19 cellular contexts compared by ENCODE assay signal in genomic region chr15:58629625-58630024, GRCh38.
DNase-seq lines count a peak whose midpoint lies in the region; ATAC-seq and TF ChIP-seq lines count a peak whose summit lies in the region.
"Had no signal": no experiment of that assay in that cellular context is flagged by ENCODE, and none has a peak within 500 bp of the region (broad histone marks: within the 10 kb centered on the region; RNA-seq: fewer than 3 reads in every experiment).

No MANE protein-coding gene starts in this region.

- POLR2A ChIA-PET in activated CD8-positive, alpha-beta T cell treated with anti-CD3 and anti-CD28 coated beads for 36 hours (lab: Charles Lee) = no interaction called here
- POLR2A ChIA-PET in activated CD8-positive, alpha-beta T cell treated with anti-CD3 and anti-CD28 coated beads, Interleukin-2, amount 10 ng/mL, durations not matched to agents 7 days and 5 days (lab: Charles Lee) = no interaction called here
- POLR2A ChIA-PET in T-cell (lab: Charles Lee) = no interaction called here

- H3K27ac Mint-ChIP-seq in activated CD8-positive, alpha-beta T cell treated with anti-CD3 and anti-CD28 coated beads for 36 hours = no peak overlapping the region
- H3K27ac Mint-ChIP-seq in activated CD8-positive, alpha-beta T cell treated with anti-CD3 and anti-CD28 coated beads, Interleukin-2, amount 10 ng/mL, durations not matched to agents 7 days and 5 days = no peak overlapping the region
- peak overlapping the region; percentile 98 to 99 for H3K27ac Mint-ChIP-seq in T-cell
- H3K27ac Mint-ChIP-seq in stimulated activated naive B cell treated with anti-CD40 and anti-IgM and Interleukin-4, amounts not matched to agents 10 μg/mL and 1 μg/mL and 100 μg/mL, for 72 hours = peak overlapping the region; percentile 14

- intact Hi-C loops in activated CD8-positive, alpha-beta T cell treated with anti-CD3 and anti-CD28 coated beads for 36 hours (cut with micrococcal nuclease) = no loop called here

- peaks cover 45% of the 10 kb centered on the region for H3K36me3 Mint-ChIP-seq in activated CD8-positive, alpha-beta T cell treated with anti-CD3 and anti-CD28 coated beads for 36 hours (ENCODE audit: low read depth)
- peaks cover 70% of the 10 kb centered on the region for H3K36me3 Mint-ChIP-seq in activated CD8-positive, alpha-beta T cell treated with anti-CD3 and anti-CD28 coated beads, Interleukin-2, amount 10 ng/mL, durations not matched to agents 7 days and 5 days (ENCODE audit: low read depth)
- H3K36me3 Mint-ChIP-seq in T-cell = peaks cover 45% of the 10 kb centered on the region
- H3K36me3 Mint-ChIP-seq in stimulated activated naive B cell treated with anti-CD40 and anti-IgM and Interleukin-4, amounts not matched to agents 10 μg/mL and 1 μg/mL and 100 μg/mL, for 72 hours = peaks cover 24 to 40% of the 10 kb centered on the region in 2 donors

- peaks cover 1% of the 10 kb centered on the region for H3K9me3 Mint-ChIP-seq in activated CD8-positive, alpha-beta T cell treated with anti-CD3 and anti-CD28 coated beads for 36 hours
- no peaks in the 10 kb centered on the region for H3K9me3 Mint-ChIP-seq in activated CD8-positive, alpha-beta T cell treated with anti-CD3 and anti-CD28 coated beads, Interleukin-2, amount 10 ng/mL, durations not matched to agents 7 days and 5 days (ENCODE audit: insufficient read depth)
- no peaks in the 10 kb centered on the region for H3K9me3 Mint-ChIP-seq in T-cell
- H3K9me3 Mint-ChIP-seq in stimulated activated naive B cell treated with anti-CD40 and anti-IgM and Interleukin-4, amounts not matched to agents 10 μg/mL and 1 μg/mL and 100 μg/mL, for 72 hours = no peaks in the 10 kb centered on the region
- H3K9me3 Mint-ChIP-seq: activated naive CD4-positive, alpha-beta T cell treated with anti-CD3 and anti-CD28 coated beads, Interleukin-2, amount 10 ng/mL, durations not matched to agents 7 days and 5 days; stimulated activated naive CD8-positive, alpha-beta T cell treated with anti-CD3 and anti-CD28 coated beads, Interleukin-15, Interleukin-2, amounts not matched to agents 100 ng/mL and 50 ng/mL, for 24 hours had no signal

- H3K27me3 Mint-ChIP-seq in activated CD8-positive, alpha-beta T cell treated with anti-CD3 and anti-CD28 coated beads for 36 hours = no peaks in the 10 kb centered on the region
- no peaks in the 10 kb centered on the region for H3K27me3 Mint-ChIP-seq in activated CD8-positive, alpha-beta T cell treated with anti-CD3 and anti-CD28 coated beads, Interleukin-2, amount 10 ng/mL, durations not matched to agents 7 days and 5 days (ENCODE audit: low read depth)
- no peaks in the 10 kb centered on the region for H3K27me3 Mint-ChIP-seq in T-cell
- no peaks in the 10 kb centered on the region for H3K27me3 Mint-ChIP-seq in stimulated activated naive B cell treated with anti-CD40 and anti-IgM and Interleukin-4, amounts not matched to agents 10 μg/mL and 1 μg/mL and 100 μg/mL, for 72 hours
- H3K27me3 Mint-ChIP-seq: activated naive CD4-positive, alpha-beta T cell treated with anti-CD3 and anti-CD28 coated beads, Interleukin-2, amount 10 ng/mL, durations not matched to agents 7 days and 5 days; stimulated activated naive CD8-positive, alpha-beta T cell treated with anti-CD3 and anti-CD28 coated beads, Interleukin-15, Interleukin-2, amounts not matched to agents 100 ng/mL and 50 ng/mL, for 24 hours had no signal

- peak; percentile 5 for DNase-seq in activated CD8-positive, alpha-beta T cell treated with anti-CD3 and anti-CD28 coated beads for 36 hours
- no peak for DNase-seq in activated CD8-positive, alpha-beta T cell treated with anti-CD3 and anti-CD28 coated beads, Interleukin-2, amount 10 ng/mL, durations not matched to agents 7 days and 5 days
- DNase-seq in T-cell (no peak), erythroblast (lab: John Stamatoyannopoulos, UW) (peak; percentile 9 to 25), NCI-H345 (lab: John Stamatoyannopoulos, UW) (no peak)
- no peak for DNase-seq in stimulated activated naive B cell treated with anti-CD40 and anti-IgM and Interleukin-4, amounts not matched to agents 10 μg/mL and 1 μg/mL and 100 μg/mL, for 72 hours
- DNase-seq: activated CD4-positive, alpha-beta T cell treated with anti-CD3 and anti-CD28 coated beads for 1 hour; activated naive CD4-positive, alpha-beta T cell treated with anti-CD3 and anti-CD28 coated beads, Interleukin-2, amount 10 ng/mL, durations not matched to agents 7 days and 5 days; activated T-cell treated with anti-CD3 and anti-CD28 coated beads, Interleukin-2, amount 50 U/mL, for 48 hours; foreskin keratinocyte; islet precursor cell; NCI-H187; NCI-H69; occipital lobe; stimulated activated CD4-positive, alpha-beta T cell treated with anti-CD3 and anti-CD28 coated beads, Interleukin-4, amount 100 ng/mL, for 1 hour; transverse colon had no signal

- no peak for TF ChIP-seq POLR2A in erythroblast (IDR thresholded peaks at IDR 0.05; ENCODE audit: low read length)

- ATAC-seq in activated CD8-positive, alpha-beta T cell treated with anti-CD3 and anti-CD28 coated beads for 36 hours = no peak
- ATAC-seq in activated CD8-positive, alpha-beta T cell treated with anti-CD3 and anti-CD28 coated beads, Interleukin-2, amount 10 ng/mL, durations not matched to agents 7 days and 5 days = no peak
- ATAC-seq in T-cell (replicated peaks in 1 of 4) (no peak), HG03108 (IDR thresholded peaks at IDR 0.05; ENCODE audit: unreplicated experiment) (no peak), GM19023 (IDR thresholded peaks at IDR 0.05; ENCODE audit: unreplicated experiment) (no peak)
- no peak for ATAC-seq in stimulated activated naive B cell treated with anti-CD40 and anti-IgM and Interleukin-4, amounts not matched to agents 10 μg/mL and 1 μg/mL and 100 μg/mL, for 72 hours (replicated peaks)
- ATAC-seq: foreskin keratinocyte had no signal

- TF ChIP-seq CTCF in activated CD8-positive, alpha-beta T cell treated with anti-CD3 and anti-CD28 coated beads for 36 hours (IDR thresholded peaks at IDR 0.05) = no peak

- H3K4me1 Mint-ChIP-seq in activated CD8-positive, alpha-beta T cell treated with anti-CD3 and anti-CD28 coated beads for 36 hours (ENCODE audit: low read depth) = peaks cover 43% of the 10 kb centered on the region
- peaks cover 30% of the 10 kb centered on the region for H3K4me1 Mint-ChIP-seq in activated CD8-positive, alpha-beta T cell treated with anti-CD3 and anti-CD28 coated beads, Interleukin-2, amount 10 ng/mL, durations not matched to agents 7 days and 5 days (ENCODE audit: low read depth)
- H3K4me1 Mint-ChIP-seq in T-cell = peaks cover 52 to 65% (median 64%) of the 10 kb centered on the region in 3 donors
- peaks cover 14 to 34% of the 10 kb centered on the region in 2 donors for H3K4me1 Mint-ChIP-seq in stimulated activated naive B cell treated with anti-CD40 and anti-IgM and Interleukin-4, amounts not matched to agents 10 μg/mL and 1 μg/mL and 100 μg/mL, for 72 hours

- CTCF ChIA-PET in activated CD8-positive, alpha-beta T cell treated with anti-CD3 and anti-CD28 coated beads for 36 hours (lab: Charles Lee) = no interaction called here
- CTCF ChIA-PET in activated CD8-positive, alpha-beta T cell treated with anti-CD3 and anti-CD28 coated beads, Interleukin-2, amount 10 ng/mL, durations not matched to agents 7 days and 5 days (lab: Charles Lee) = no interaction called here
- CTCF ChIA-PET in T-cell (lab: Charles Lee) = interaction anchor here in 1 of 2 donors (1.0 kb wide), 1 partner anchor 141 kb away, joined by 3 read pairs; the partner anchor contains the start of gene MINDY2

- no peak overlapping the region for H3K4me3 Mint-ChIP-seq in activated CD8-positive, alpha-beta T cell treated with anti-CD3 and anti-CD28 coated beads for 36 hours
- H3K4me3 Mint-ChIP-seq in activated CD8-positive, alpha-beta T cell treated with anti-CD3 and anti-CD28 coated beads, Interleukin-2, amount 10 ng/mL, durations not matched to agents 7 days and 5 days = no peak overlapping the region
- H3K4me3 Mint-ChIP-seq in T-cell = no peak overlapping the region
- H3K4me3 Mint-ChIP-seq in stimulated activated naive B cell treated with anti-CD40 and anti-IgM and Interleukin-4, amounts not matched to agents 10 μg/mL and 1 μg/mL and 100 μg/mL, for 72 hours = no peak overlapping the region

Comparison
In these comparisons a context has a peak if more than half of its experiments do, and no peak if none do; other contexts are left out.
1. DNase-seq: peak in activated CD8-positive, alpha-beta T cell treated with anti-CD3 and anti-CD28 coated beads for 36 hours (single experiment) and erythroblast (2 of 2); none in activated CD8-positive, alpha-beta T cell treated with anti-CD3 and anti-CD28 coated beads, Interleukin-2, amount 10 ng/mL, durations not matched to agents 7 days and 5 days (single experiment), T-cell (0 of 34), stimulated activated naive B cell treated with anti-CD40 and anti-IgM and Interleukin-4, amounts not matched to agents 10 μg/mL and 1 μg/mL and 100 μg/mL, for 72 hours (single experiment) and NCI-H345 (single experiment).
2. H3K27ac Mint-ChIP-seq: peak in T-cell (2 of 2) and stimulated activated naive B cell treated with anti-CD40 and anti-IgM and Interleukin-4, amounts not matched to agents 10 μg/mL and 1 μg/mL and 100 μg/mL, for 72 hours (single experiment); none in activated CD8-positive, alpha-beta T cell treated with anti-CD3 and anti-CD28 coated beads for 36 hours (single experiment) and activated CD8-positive, alpha-beta T cell treated with anti-CD3 and anti-CD28 coated beads, Interleukin-2, amount 10 ng/mL, durations not matched to agents 7 days and 5 days (single experiment).